Comparison of ENCODE assay signal across 1 cellular context in genomic region chr19:44803442-44804428, GRCh38.
TF ChIP-seq lines count a peak whose summit lies in the region.

No MANE protein-coding gene starts in this region.

TF ChIP-seq in HepG2, 621 proteins besides CTCF, POLR2A, EP300 and RAD21:
- TF ChIP-seq HNF1A (IDR thresholded peaks at IDR 0.05; ENCODE audit: low read depth) (no peak), HNF1A (CRISPR knock-in tag; IDR thresholded peaks at IDR 0.05; ENCODE audit: borderline replicate concordance) (no peak), ZFX (CRISPR knock-in tag; IDR thresholded peaks at IDR 0.05; ENCODE audit: low read depth) (no peak), AHR (CRISPR knock-in tag; IDR thresholded peaks at IDR 0.05) (no peak), NFKB2 (CRISPR knock-in tag; IDR thresholded peaks at IDR 0.05; ENCODE audit: borderline replicate concordance) (no peak), ZNF580 (CRISPR knock-in tag; IDR thresholded peaks at IDR 0.05; ENCODE audit: borderline replicate concordance, low read depth) (no peak), EZH2 (conservative IDR thresholded peaks at IDR 0.05; ENCODE audit: low read depth, low read length) (no peak), MAFK (conservative IDR thresholded peaks at IDR 0.05 in 1 of 2, IDR thresholded peaks at IDR 0.05 in 1 of 2; ENCODE audit: low read length in 2 of 2) (no peak), ZNF414 (CRISPR knock-in tag; IDR thresholded peaks at IDR 0.05) (no peak), ELF4 (CRISPR knock-in tag; IDR thresholded peaks at IDR 0.05; ENCODE audit: borderline replicate concordance) (no peak), ZBTB20 (CRISPR knock-in tag; IDR thresholded peaks at IDR 0.05; ENCODE audit: borderline replicate concordance, low read depth) (no peak), SP4 (CRISPR knock-in tag; IDR thresholded peaks at IDR 0.05) (no peak), ETV6 (CRISPR knock-in tag; conservative IDR thresholded peaks at IDR 0.05) (no peak), PCBP2 (optimal IDR thresholded peaks at IDR 0.05; ENCODE audit: low read depth, low read length, poor library complexity, severe bottlenecking) (no peak), AKNA (CRISPR knock-in tag; IDR thresholded peaks at IDR 0.05; ENCODE audit: borderline replicate concordance) (no peak), ZNF781 (CRISPR knock-in tag; IDR thresholded peaks at IDR 0.05; ENCODE audit: borderline replicate concordance, not compliant biosample characterization) (no peak)
